In genomic region chr10:48418189-48418588, GRCh38 we compare ENCODE assay signal across 19 cellular contexts.
"Had no signal": no experiment of that assay in that cellular context is flagged by ENCODE, and none has a peak within 500 bp of the region (broad histone marks: within the 10 kb centered on the region; RNA-seq: fewer than 3 reads in every experiment).

No MANE protein-coding gene starts in this region.

- H3K4me1 Mint-ChIP-seq: activated B cell treated with CpG ODN at 0.5 μM for 24 hours; activated naive CD4-positive, alpha-beta T cell treated with anti-CD3 and anti-CD28 coated beads, Interleukin-2, amount 10 ng/mL, durations not matched to agents 7 days and 5 days had no signal

- DNase-seq: activated B cell treated with CpG ODN at 0.5 μM for 24 hours; activated CD4-positive, alpha-beta T cell treated with anti-CD3 and anti-CD28 coated beads, Interleukin-2, amount 50 U/mL, for 1 hour; activated CD8-positive, alpha-beta memory T cell treated with anti-CD3 and anti-CD28 coated beads for 24 hours; activated naive CD4-positive, alpha-beta T cell treated with anti-CD3 and anti-CD28 coated beads, Interleukin-2, amount 10 ng/mL, durations not matched to agents 7 days and 5 days; islet precursor cell; mammary epithelial cell; naive thymus-derived CD8-positive, alpha-beta T cell; stimulated activated CD4-positive, alpha-beta T cell treated with anti-CD3 and anti-CD28 coated beads, Interleukin-15, amount 100 ng/mL, for 24 hours; stimulated activated CD4-positive, alpha-beta T cell treated with anti-CD3 and anti-CD28 coated beads, Interleukin-4, amount 100 ng/mL, for 1 hour; stimulated activated naive CD4-positive, alpha-beta T cell; T-helper 17 cell had no signal

- H3K4me1 ChIP-seq: ascending aorta, esophagus muscularis mucosa, right atrium auricular region, tibial nerve, vagina had no signal

- H3K27ac Mint-ChIP-seq: activated B cell treated with CpG ODN at 0.5 μM for 24 hours; activated naive CD4-positive, alpha-beta T cell treated with anti-CD3 and anti-CD28 coated beads, Interleukin-2, amount 10 ng/mL, durations not matched to agents 7 days and 5 days; activated T-helper 1 cell treated with anti-CD3 and anti-CD28 coated beads, Interleukin-12 subunit alpha, Interleukin-12 subunit beta, Interleukin-2, Interleukin-4 antibody, amounts not matched to agents 30 ng/mL and 10 ng/mL and 1 ng/mL, durations not matched to agents 14 hours and 24 hours and 36 hours; T-helper 17 cell had no signal

- H3K27me3 ChIP-seq: ascending aorta, esophagus muscularis mucosa, right atrium auricular region, tibial nerve, vagina had no signal

- H3K36me3 ChIP-seq: ascending aorta, right atrium auricular region had no signal

- H3K4me3 ChIP-seq: ascending aorta, esophagus muscularis mucosa, right atrium auricular region, tibial nerve, vagina had no signal

- FAIRE-seq: bronchial epithelial cell had no signal

- ATAC-seq: left lobe of liver; naive thymus-derived CD8-positive, alpha-beta T cell; T-helper 17 cell had no signal

- H3K9me3 ChIP-seq: ascending aorta, esophagus muscularis mucosa, right atrium auricular region, tibial nerve, vagina had no signal

- H3K27me3 Mint-ChIP-seq: activated B cell treated with CpG ODN at 0.5 μM for 24 hours; activated naive CD4-positive, alpha-beta T cell treated with anti-CD3 and anti-CD28 coated beads, Interleukin-2, amount 10 ng/mL, durations not matched to agents 7 days and 5 days; naive thymus-derived CD8-positive, alpha-beta T cell; T-helper 17 cell had no signal

- H3K4me3 Mint-ChIP-seq: activated B cell treated with CpG ODN at 0.5 μM for 24 hours; activated naive CD4-positive, alpha-beta T cell treated with anti-CD3 and anti-CD28 coated beads, Interleukin-2, amount 10 ng/mL, durations not matched to agents 7 days and 5 days; activated T-helper 1 cell treated with anti-CD3 and anti-CD28 coated beads, Interleukin-12 subunit alpha, Interleukin-12 subunit beta, Interleukin-2, Interleukin-4 antibody, amounts not matched to agents 30 ng/mL and 10 ng/mL and 1 ng/mL, durations not matched to agents 14 hours and 24 hours and 36 hours; naive thymus-derived CD8-positive, alpha-beta T cell; T-helper 17 cell had no signal

- H3K9me3 Mint-ChIP-seq: activated B cell treated with CpG ODN at 0.5 μM for 24 hours; activated naive CD4-positive, alpha-beta T cell treated with anti-CD3 and anti-CD28 coated beads, Interleukin-2, amount 10 ng/mL, durations not matched to agents 7 days and 5 days; activated T-helper 1 cell treated with anti-CD3 and anti-CD28 coated beads, Interleukin-12 subunit alpha, Interleukin-12 subunit beta, Interleukin-2, Interleukin-4 antibody, amounts not matched to agents 30 ng/mL and 10 ng/mL and 1 ng/mL, durations not matched to agents 14 hours and 24 hours and 36 hours had no signal
